Comparison of ENCODE assay signal across 8 cellular contexts in the genomic region with DNA sequence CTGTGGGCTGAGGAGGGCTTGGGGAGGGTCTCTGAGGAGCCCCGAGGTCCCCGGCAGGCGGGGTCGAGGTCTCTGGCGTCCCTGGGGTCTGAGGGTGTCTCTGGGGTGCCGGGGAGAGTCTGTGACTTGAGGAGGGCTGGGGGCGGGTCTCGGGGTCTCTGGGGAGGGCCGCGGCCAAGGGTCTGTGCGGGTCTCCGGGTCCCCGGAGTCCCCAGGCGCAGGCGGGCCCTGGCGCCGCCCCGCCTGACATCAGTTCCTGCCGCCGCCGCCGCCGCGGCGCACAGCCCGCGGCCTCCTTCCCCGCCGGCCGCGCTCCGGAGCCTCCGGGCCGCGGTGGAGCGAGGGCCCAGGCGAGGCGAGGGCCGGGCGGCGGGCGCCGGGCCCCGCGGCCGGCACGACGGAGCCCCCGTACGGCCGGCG. TPM values are rescaled to one million over a fixed set of nuclear protein-coding genes. Genes with fewer than 3 reads are reported as not detected.
DNase-seq lines count a peak whose midpoint lies in the region; TF ChIP-seq lines count a peak whose summit lies in the region.

A gene with protein sequence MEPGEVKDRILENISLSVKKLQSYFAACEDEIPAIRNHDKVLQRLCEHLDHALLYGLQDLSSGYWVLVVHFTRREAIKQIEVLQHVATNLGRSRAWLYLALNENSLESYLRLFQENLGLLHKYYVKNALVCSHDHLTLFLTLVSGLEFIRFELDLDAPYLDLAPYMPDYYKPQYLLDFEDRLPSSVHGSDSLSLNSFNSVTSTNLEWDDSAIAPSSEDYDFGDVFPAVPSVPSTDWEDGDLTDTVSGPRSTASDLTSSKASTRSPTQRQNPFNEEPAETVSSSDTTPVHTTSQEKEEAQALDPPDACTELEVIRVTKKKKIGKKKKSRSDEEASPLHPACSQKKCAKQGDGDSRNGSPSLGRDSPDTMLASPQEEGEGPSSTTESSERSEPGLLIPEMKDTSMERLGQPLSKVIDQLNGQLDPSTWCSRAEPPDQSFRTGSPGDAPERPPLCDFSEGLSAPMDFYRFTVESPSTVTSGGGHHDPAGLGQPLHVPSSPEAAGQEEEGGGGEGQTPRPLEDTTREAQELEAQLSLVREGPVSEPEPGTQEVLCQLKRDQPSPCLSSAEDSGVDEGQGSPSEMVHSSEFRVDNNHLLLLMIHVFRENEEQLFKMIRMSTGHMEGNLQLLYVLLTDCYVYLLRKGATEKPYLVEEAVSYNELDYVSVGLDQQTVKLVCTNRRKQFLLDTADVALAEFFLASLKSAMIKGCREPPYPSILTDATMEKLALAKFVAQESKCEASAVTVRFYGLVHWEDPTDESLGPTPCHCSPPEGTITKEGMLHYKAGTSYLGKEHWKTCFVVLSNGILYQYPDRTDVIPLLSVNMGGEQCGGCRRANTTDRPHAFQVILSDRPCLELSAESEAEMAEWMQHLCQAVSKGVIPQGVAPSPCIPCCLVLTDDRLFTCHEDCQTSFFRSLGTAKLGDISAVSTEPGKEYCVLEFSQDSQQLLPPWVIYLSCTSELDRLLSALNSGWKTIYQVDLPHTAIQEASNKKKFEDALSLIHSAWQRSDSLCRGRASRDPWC (plus strand): TSS at position 279 of the 420 bp plus-strand sequence. CDS start 239 bp downstream, outside the sequence.

- H3K9me2 ChIP-seq in GM23248 (ENCODE audit: insufficient read depth) (no peaks in the 10 kb centered on the region), OCI-LY7 (ENCODE audit: insufficient read depth, low read length) (no peaks in the 10 kb centered on the region)

- H3K4me3 ChIP-seq in CD8-positive, alpha-beta memory T cell (ENCODE audit: low read length) = peak within 1 kb of the TSS; percentile 82
- H3K4me3 ChIP-seq in GM23248 = peak within 1 kb of the TSS; percentile 99
- H3K4me3 ChIP-seq in OCI-LY7 (ENCODE audit: low read depth, low read length, poor library complexity, severe bottlenecking) = peak within 1 kb of the TSS; percentile 83
- peak within 1 kb of the TSS; percentile 85 for H3K4me3 ChIP-seq in fibroblast of villous mesenchyme (ENCODE audit: low read depth, low read length)
- H3K4me3 ChIP-seq in neuron (ENCODE audit: low read length) = peak within 1 kb of the TSS; percentile 74
- H3K4me3 ChIP-seq in uterus = peak within 1 kb of the TSS; percentile 84 to 95

- H3K4me2 ChIP-seq in GM23248 (ENCODE audit: unreplicated experiment) (peak within 1 kb of the TSS; percentile 99), OCI-LY7 (ENCODE audit: low read length) (peak within 1 kb of the TSS; percentile 89)

- peak; percentile 32 to 44 for TF ChIP-seq POLR2A in uterus (IDR thresholded peaks at IDR 0.05)

- WGBS in GM23248 (ENCODE audit: low coverage in 1 of 2, low lambda C conversion rate in 2 of 2, missing lambda C conversion rate in 2 of 2), 2 experiments = 0 to 3% methylated on average over 26 to 44 of the region's 52 CpGs

- H3K27me3 ChIP-seq in CD8-positive, alpha-beta memory T cell (ENCODE audit: insufficient read depth, low read length, poor library complexity, severe bottlenecking) = no peaks in the 10 kb centered on the region
- H3K27me3 ChIP-seq in GM23248 (replicated peaks; ENCODE audit: insufficient read depth) = no peaks in the 10 kb centered on the region
- H3K27me3 ChIP-seq in neuron (ENCODE audit: insufficient read depth, low read length) = no peaks in the 10 kb centered on the region
- no peaks in the 10 kb centered on the region for H3K27me3 ChIP-seq in uterus

- peaks cover 53% of the 10 kb centered on the region for H3K79me2 ChIP-seq in GM23248 (ENCODE audit: insufficient read depth)
- peaks cover 38% of the 10 kb centered on the region; the same call in 1 of the 2 replicates for H3K79me2 ChIP-seq in OCI-LY7 (ENCODE audit: insufficient read depth, low read depth, low read length)

- in situ Hi-C loops in GM23248 (cut with MboI) = no loop called here

- peaks cover 29 to 39% (median 30%) of the 10 kb centered on the region in 3 donors for H3K4me1 Mint-ChIP-seq in CD8-positive, alpha-beta memory T cell
- peaks cover 22% of the 10 kb centered on the region for H3K4me1 Mint-ChIP-seq in activated T-helper 2 cell treated with anti-CD3 and anti-CD28 coated beads, Interferon-gamma antibody, Interleukin-2, Interleukin-4, amounts not matched to agents 10 μg/mL and 5 μg/mL and 100 μg/mL, durations not matched to agents 14 hours and 24 hours and 36 hours (ENCODE audit: low read depth)

- peaks cover 0 to 6% (median 3%) of the 10 kb centered on the region in 3 donors for H3K36me3 Mint-ChIP-seq in CD8-positive, alpha-beta memory T cell
- peaks cover 17% of the 10 kb centered on the region for H3K36me3 Mint-ChIP-seq in activated T-helper 2 cell treated with anti-CD3 and anti-CD28 coated beads, Interferon-gamma antibody, Interleukin-2, Interleukin-4, amounts not matched to agents 10 μg/mL and 5 μg/mL and 100 μg/mL, durations not matched to agents 14 hours and 24 hours and 36 hours (ENCODE audit: low read depth)

- no peaks in the 10 kb centered on the region for H3K9me3 Mint-ChIP-seq in CD8-positive, alpha-beta memory T cell
- H3K9me3 Mint-ChIP-seq in activated T-helper 2 cell treated with anti-CD3 and anti-CD28 coated beads, Interferon-gamma antibody, Interleukin-2, Interleukin-4, amounts not matched to agents 10 μg/mL and 5 μg/mL and 100 μg/mL, durations not matched to agents 14 hours and 24 hours and 36 hours = no peaks in the 10 kb centered on the region

- H2AFZ ChIP-seq in GM23248 (peak within 1 kb of the TSS; percentile 90), OCI-LY7 (ENCODE audit: low read length) (peak within 1 kb of the TSS; percentile 90), neuron (ENCODE audit: low read depth, low read length) (peak within 1 kb of the TSS; percentile 99)

- BruUV-seq in OCI-LY7 (replicated peaks; lab: Mats Ljungman, UMichigan) = no TSS peak

- H3K4me1 ChIP-seq in CD8-positive, alpha-beta memory T cell (ENCODE audit: insufficient read depth, low read length) = peaks cover 26% of the 10 kb centered on the region
- H3K4me1 ChIP-seq in GM23248 (ENCODE audit: insufficient read depth) (peaks cover 38% of the 10 kb centered on the region), OCI-LY7 (ENCODE audit: insufficient read depth, low read length, poor library complexity, severe bottlenecking) (peaks cover 13% of the 10 kb centered on the region), neuron (ENCODE audit: insufficient read depth, low read length) (peaks cover 24% of the 10 kb centered on the region), uterus (peaks cover 0 to 6% of the 10 kb centered on the region in 2 donors)

- H3K27me3 Mint-ChIP-seq in CD8-positive, alpha-beta memory T cell = no peaks in the 10 kb centered on the region
- no peaks in the 10 kb centered on the region for H3K27me3 Mint-ChIP-seq in activated T-helper 2 cell treated with anti-CD3 and anti-CD28 coated beads, Interferon-gamma antibody, Interleukin-2, Interleukin-4, amounts not matched to agents 10 μg/mL and 5 μg/mL and 100 μg/mL, durations not matched to agents 14 hours and 24 hours and 36 hours (ENCODE audit: low read depth)

- H3K36me3 ChIP-seq in CD8-positive, alpha-beta memory T cell (ENCODE audit: insufficient read depth, low read length) = no peaks in the 10 kb centered on the region
- no peaks in the 10 kb centered on the region for H3K36me3 ChIP-seq in GM23248 (ENCODE audit: low read depth)
- no peaks in the 10 kb centered on the region; the same call in 1 of the 2 replicates for H3K36me3 ChIP-seq in OCI-LY7 (ENCODE audit: insufficient read depth, low read length)
- H3K36me3 ChIP-seq in neuron (ENCODE audit: insufficient read depth, low read length) = peaks cover 3% of the 10 kb centered on the region
- H3K36me3 ChIP-seq in uterus = no peaks in the 10 kb centered on the region

- H4K20me1 ChIP-seq in GM23248 (ENCODE audit: insufficient read depth) (peaks cover 4% of the 10 kb centered on the region; the same call in 1 of the 2 replicates), OCI-LY7 (ENCODE audit: insufficient read depth, low read length) (no peaks in the 10 kb centered on the region)

- H3K27ac Mint-ChIP-seq in CD8-positive, alpha-beta memory T cell = peak within 1 kb of the TSS; percentile 94 to 99 (median 98)
- H3K27ac Mint-ChIP-seq in activated T-helper 2 cell treated with anti-CD3 and anti-CD28 coated beads, Interferon-gamma antibody, Interleukin-2, Interleukin-4, amounts not matched to agents 10 μg/mL and 5 μg/mL and 100 μg/mL, durations not matched to agents 14 hours and 24 hours and 36 hours = peak within 1 kb of the TSS; percentile 73

- peak; percentile 11 to 63 (median 38) for DNase-seq in CD8-positive, alpha-beta memory T cell
- peak; percentile 79 for DNase-seq in GM23248
- peak; percentile 75 for DNase-seq in OCI-LY7 (ENCODE audit: low spot score)
- DNase-seq in activated T-helper 2 cell treated with anti-CD3 and anti-CD28 coated beads, Interferon-gamma antibody, Interleukin-2, Interleukin-4, amounts not matched to agents 10 μg/mL and 5 μg/mL and 100 μg/mL, durations not matched to agents 14 hours and 24 hours and 36 hours (ENCODE audit: low spot score) = peak; percentile 43
- peak; percentile 38 for DNase-seq in fibroblast of villous mesenchyme (ENCODE audit: low read depth)
- DNase-seq in uterus = peak; percentile 39 to 45
- DNase-seq in HPDE6-E6E7 (ENCODE audit: extremely low spot score) = no peak

- peak within 1 kb of the TSS; percentile 91 to 100 (median 96) for H3K4me3 Mint-ChIP-seq in CD8-positive, alpha-beta memory T cell
- peak within 1 kb of the TSS; percentile 83 for H3K4me3 Mint-ChIP-seq in activated T-helper 2 cell treated with anti-CD3 and anti-CD28 coated beads, Interferon-gamma antibody, Interleukin-2, Interleukin-4, amounts not matched to agents 10 μg/mL and 5 μg/mL and 100 μg/mL, durations not matched to agents 14 hours and 24 hours and 36 hours (ENCODE audit: low read depth)

- intact Hi-C loops in OCI-LY7 (cut with micrococcal nuclease; ENCODE audit: unreplicated experiment) (no loop called here), uterus (cut with DNase I; ENCODE audit: low total_unique reads) (no loop called here)
- intact Hi-C loops in activated T-helper 2 cell treated with anti-CD3 and anti-CD28 coated beads, Interferon-gamma antibody, Interleukin-2, Interleukin-4, amounts not matched to agents 10 μg/mL and 5 μg/mL and 100 μg/mL, durations not matched to agents 14 hours and 24 hours and 36 hours (cut with micrococcal nuclease) = loop anchor here (5.0 to 10.0 kb wide), 2 partner anchors 67 to 691 kb away; a partner anchor contains a TSS

- POLR2A ChIA-PET in CD8-positive, alpha-beta memory T cell (lab: Charles Lee) = interaction anchor here (1.6 kb wide), 1 partner anchor 66 kb away, joined by 5 read pairs; no protein-coding TSS in a partner anchor
- POLR2A ChIA-PET in OCI-LY7 (lab: Charles Lee) = interaction anchor here (0.8 to 2.7 kb wide), 2 partner anchors 13 to 18 kb away, joined by 3 to 13 read pairs; no protein-coding TSS in a partner anchor

- no peaks in the 10 kb centered on the region for H3K9me3 ChIP-seq in CD8-positive, alpha-beta memory T cell (ENCODE audit: low read length)
- no peaks in the 10 kb centered on the region for H3K9me3 ChIP-seq in GM23248 (ENCODE audit: low read depth)
- H3K9me3 ChIP-seq in OCI-LY7 (ENCODE audit: low read length) = no peaks in the 10 kb centered on the region
- H3K9me3 ChIP-seq in neuron (ENCODE audit: low read length) = peaks cover 5% of the 10 kb centered on the region
- no peaks in the 10 kb centered on the region for H3K9me3 ChIP-seq in uterus

- TF ChIP-seq CTCF in OCI-LY7 (conservative IDR thresholded peaks at IDR 0.05; ENCODE audit: low read length) = no peak
- TF ChIP-seq CTCF in fibroblast of villous mesenchyme (IDR thresholded peaks at IDR 0.05; ENCODE audit: insufficient read depth, low read depth, low read length) = no peak
- no peak for TF ChIP-seq CTCF in uterus (IDR thresholded peaks at IDR 0.05)

- peaks cover 40% of the 10 kb centered on the region for H3F3A ChIP-seq in GM23248 (ENCODE audit: insufficient read depth)

- H3K27ac ChIP-seq in CD8-positive, alpha-beta memory T cell (ENCODE audit: low read depth, low read length) = peak within 1 kb of the TSS; percentile 98
- H3K27ac ChIP-seq in GM23248 (peak within 1 kb of the TSS; percentile 91), OCI-LY7 (ENCODE audit: low read depth, low read length, poor library complexity, severe bottlenecking) (peak within 1 kb of the TSS; percentile 64), uterus (peak within 1 kb of the TSS; percentile 95 to 98)

- peak within 1 kb of the TSS; percentile 100 for H3K9ac ChIP-seq in GM23248

- CTCF ChIA-PET in CD8-positive, alpha-beta memory T cell (lab: Charles Lee) = no interaction called here
- CTCF ChIA-PET in OCI-LY7 (lab: Charles Lee; ENCODE audit: unreplicated experiment) = no interaction called here

RNA-seq across cellular contexts. Expression of the gene that starts here (rescaled TPM):
- 10 to 100 TPM; 55.8 to 56.3 TPM for total RNA-seq in CD8-positive, alpha-beta memory T cell
- 8.3 TPM for polyA plus RNA-seq in CD8-positive, alpha-beta memory T cell
- 52.9 and 67.9 TPM in 2 replicates for total RNA-seq in GM23248 (2014; rRNA removed; shearing (Covaris generic))
- polyA plus RNA-seq in GM23248 (2016; fragmentation: Nextera tagmentation; extraction: Ambion mirVana) = 14.8 and 14.9 TPM in 2 replicates
- total RNA-seq in OCI-LY7 (2014; rRNA removed; shearing (Covaris generic)) = 18.8 and 27.5 TPM in 2 replicates
- total RNA-seq in OCI-LY7 (2022) (38.5 and 45.7 TPM in 2 replicates), fibroblast of villous mesenchyme (54.0 and 61.8 TPM in 2 replicates), uterus (10 to 100 TPM; 21.3 to 70.2 (median 30.7) TPM)
- 55.9 and 61.6 TPM in 2 replicates for total RNA-seq in activated T-helper 2 cell treated with anti-CD3 and anti-CD28 coated beads, Interferon-gamma antibody, Interleukin-2, Interleukin-4, amounts not matched to agents 10 μg/mL and 5 μg/mL and 100 μg/mL, durations not matched to agents 14 hours and 24 hours and 36 hours
